Comparison of ENCODE assay signal across 14 cellular contexts in genomic region chr2:144239726-144240125, GRCh38.
DNase-seq lines count a peak whose midpoint lies in the region; ATAC-seq and TF ChIP-seq lines count a peak whose summit lies in the region.
"Had no signal": no experiment of that assay in that cellular context is flagged by ENCODE, and none has a peak within 500 bp of the region (broad histone marks: within the 10 kb centered on the region; RNA-seq: fewer than 3 reads in every experiment).

No MANE protein-coding gene starts in this region.

- TF ChIP-seq CTCF in activated CD8-positive, alpha-beta T cell treated with anti-CD3 and anti-CD28 coated beads for 36 hours (IDR thresholded peaks at IDR 0.05): no peak

- H3K27ac Mint-ChIP-seq in activated CD8-positive, alpha-beta T cell treated with anti-CD3 and anti-CD28 coated beads, Interleukin-2, amount 10 ng/mL, durations not matched to agents 7 days and 5 days: peak overlapping the region; percentile 23
- no peak overlapping the region for H3K27ac Mint-ChIP-seq in activated CD8-positive, alpha-beta T cell treated with anti-CD3 and anti-CD28 coated beads for 36 hours
- peak overlapping the region in 2 of 3 donors; percentile 34 to 76 for H3K27ac Mint-ChIP-seq in IgD-negative memory B cell
- peak overlapping the region; percentile 43 for H3K27ac Mint-ChIP-seq in activated T-helper 1 cell treated with anti-CD3 and anti-CD28 coated beads, Interleukin-12 subunit alpha, Interleukin-12 subunit beta, Interleukin-2, Interleukin-4 antibody, amounts not matched to agents 30 ng/mL and 10 ng/mL and 1 ng/mL, durations not matched to agents 14 hours and 24 hours and 36 hours
- peak overlapping the region; percentile 79 for H3K27ac Mint-ChIP-seq in stimulated activated effector memory CD8-positive, alpha-beta T cell treated with anti-CD3 and anti-CD28 coated beads, Interleukin-12 subunit alpha, Interleukin-12 subunit beta, amount 100 ng/mL, for 72 hours

- ATAC-seq in activated CD8-positive, alpha-beta T cell treated with anti-CD3 and anti-CD28 coated beads, Interleukin-2, amount 10 ng/mL, durations not matched to agents 7 days and 5 days: no peak
- ATAC-seq in activated CD8-positive, alpha-beta T cell treated with anti-CD3 and anti-CD28 coated beads for 36 hours: no peak
- ATAC-seq in stimulated activated effector memory CD8-positive, alpha-beta T cell treated with anti-CD3 and anti-CD28 coated beads, Interleukin-12 subunit alpha, Interleukin-12 subunit beta, amount 100 ng/mL, for 72 hours: no peak

- no peak overlapping the region for H3K4me3 Mint-ChIP-seq in activated CD8-positive, alpha-beta T cell treated with anti-CD3 and anti-CD28 coated beads, Interleukin-2, amount 10 ng/mL, durations not matched to agents 7 days and 5 days
- no peak overlapping the region for H3K4me3 Mint-ChIP-seq in activated CD8-positive, alpha-beta T cell treated with anti-CD3 and anti-CD28 coated beads for 36 hours
- H3K4me3 Mint-ChIP-seq in IgD-negative memory B cell: peak overlapping the region in 2 of 4 donors; percentile 6 to 75
- H3K4me3 Mint-ChIP-seq in activated T-helper 1 cell treated with anti-CD3 and anti-CD28 coated beads, Interleukin-12 subunit alpha, Interleukin-12 subunit beta, Interleukin-2, Interleukin-4 antibody, amounts not matched to agents 30 ng/mL and 10 ng/mL and 1 ng/mL, durations not matched to agents 14 hours and 24 hours and 36 hours: peak overlapping the region; percentile 32
- H3K4me3 Mint-ChIP-seq in stimulated activated effector memory CD8-positive, alpha-beta T cell treated with anti-CD3 and anti-CD28 coated beads, Interleukin-12 subunit alpha, Interleukin-12 subunit beta, amount 100 ng/mL, for 72 hours: no peak overlapping the region

- H3K9me3 Mint-ChIP-seq in activated CD8-positive, alpha-beta T cell treated with anti-CD3 and anti-CD28 coated beads, Interleukin-2, amount 10 ng/mL, durations not matched to agents 7 days and 5 days (ENCODE audit: insufficient read depth): no peaks in the 10 kb centered on the region
- no peaks in the 10 kb centered on the region for H3K9me3 Mint-ChIP-seq in activated CD8-positive, alpha-beta T cell treated with anti-CD3 and anti-CD28 coated beads for 36 hours
- no peaks in the 10 kb centered on the region for H3K9me3 Mint-ChIP-seq in IgD-negative memory B cell
- no peaks in the 10 kb centered on the region for H3K9me3 Mint-ChIP-seq in activated T-helper 1 cell treated with anti-CD3 and anti-CD28 coated beads, Interleukin-12 subunit alpha, Interleukin-12 subunit beta, Interleukin-2, Interleukin-4 antibody, amounts not matched to agents 30 ng/mL and 10 ng/mL and 1 ng/mL, durations not matched to agents 14 hours and 24 hours and 36 hours
- peaks cover 3% of the 10 kb centered on the region for H3K9me3 Mint-ChIP-seq in stimulated activated effector memory CD8-positive, alpha-beta T cell treated with anti-CD3 and anti-CD28 coated beads, Interleukin-12 subunit alpha, Interleukin-12 subunit beta, amount 100 ng/mL, for 72 hours

- DNase-seq in activated CD8-positive, alpha-beta T cell treated with anti-CD3 and anti-CD28 coated beads, Interleukin-2, amount 10 ng/mL, durations not matched to agents 7 days and 5 days: no peak
- no peak for DNase-seq in activated CD8-positive, alpha-beta T cell treated with anti-CD3 and anti-CD28 coated beads for 36 hours
- DNase-seq in activated T-helper 1 cell treated with anti-CD3 and anti-CD28 coated beads, Interleukin-12 subunit alpha, Interleukin-12 subunit beta, Interleukin-2, Interleukin-4 antibody, amounts not matched to agents 30 ng/mL and 10 ng/mL and 1 ng/mL, durations not matched to agents 14 hours and 24 hours and 36 hours (ENCODE audit: low spot score): no peak
- DNase-seq in stimulated activated effector memory CD8-positive, alpha-beta T cell treated with anti-CD3 and anti-CD28 coated beads, Interleukin-12 subunit alpha, Interleukin-12 subunit beta, amount 100 ng/mL, for 72 hours (ENCODE audit: low spot score in 2 of 2): no peak
- DNase-seq in NCI-H2029 treated with DMSO at 0.1 percent for 48 hours (lab: John Stamatoyannopoulos, UW) (no peak), nucleus accumbens (lab: John Stamatoyannopoulos, UW) (no peak), head of caudate nucleus (no peak)
- DNase-seq: DMS79, GOT3, IMR-90, NCI-H146, NCI-H345, NCI-H69 had no signal

- H3K27me3 Mint-ChIP-seq in activated CD8-positive, alpha-beta T cell treated with anti-CD3 and anti-CD28 coated beads, Interleukin-2, amount 10 ng/mL, durations not matched to agents 7 days and 5 days (ENCODE audit: low read depth): no peaks in the 10 kb centered on the region
- H3K27me3 Mint-ChIP-seq in activated CD8-positive, alpha-beta T cell treated with anti-CD3 and anti-CD28 coated beads for 36 hours: no peaks in the 10 kb centered on the region
- no peaks in the 10 kb centered on the region for H3K27me3 Mint-ChIP-seq in IgD-negative memory B cell
- H3K27me3 Mint-ChIP-seq in activated T-helper 1 cell treated with anti-CD3 and anti-CD28 coated beads, Interleukin-12 subunit alpha, Interleukin-12 subunit beta, Interleukin-2, Interleukin-4 antibody, amounts not matched to agents 30 ng/mL and 10 ng/mL and 1 ng/mL, durations not matched to agents 14 hours and 24 hours and 36 hours (ENCODE audit: insufficient read depth): no peaks in the 10 kb centered on the region

- intact Hi-C loops in activated CD8-positive, alpha-beta T cell treated with anti-CD3 and anti-CD28 coated beads for 36 hours (cut with micrococcal nuclease): loop anchor here (5.0 to 10.0 kb wide), 2 partner anchors 88 to 275 kb away; no protein-coding TSS in a partner anchor
- intact Hi-C loops in activated T-helper 1 cell treated with anti-CD3 and anti-CD28 coated beads, Interleukin-12 subunit alpha, Interleukin-12 subunit beta, Interleukin-2, Interleukin-4 antibody, amounts not matched to agents 30 ng/mL and 10 ng/mL and 1 ng/mL, durations not matched to agents 14 hours and 24 hours and 36 hours (cut with micrococcal nuclease): loop anchor here (5.0 kb wide), 1 partner anchor 43 kb away; no protein-coding TSS in a partner anchor
- intact Hi-C loops in head of caudate nucleus (cut with DNase I): no loop called here

- CTCF ChIA-PET in activated CD8-positive, alpha-beta T cell treated with anti-CD3 and anti-CD28 coated beads, Interleukin-2, amount 10 ng/mL, durations not matched to agents 7 days and 5 days (lab: Charles Lee): no interaction called here
- CTCF ChIA-PET in activated CD8-positive, alpha-beta T cell treated with anti-CD3 and anti-CD28 coated beads for 36 hours (lab: Charles Lee): interaction anchor here (1.1 kb wide), 1 partner anchor 15 kb away, joined by 3 read pairs; no protein-coding TSS in a partner anchor

- H3K36me3 Mint-ChIP-seq in activated CD8-positive, alpha-beta T cell treated with anti-CD3 and anti-CD28 coated beads, Interleukin-2, amount 10 ng/mL, durations not matched to agents 7 days and 5 days (ENCODE audit: low read depth): peaks cover 12% of the 10 kb centered on the region
- H3K36me3 Mint-ChIP-seq in activated CD8-positive, alpha-beta T cell treated with anti-CD3 and anti-CD28 coated beads for 36 hours (ENCODE audit: low read depth): peaks cover 10% of the 10 kb centered on the region
- H3K36me3 Mint-ChIP-seq in IgD-negative memory B cell: peaks cover 2% of the 10 kb centered on the region
- peaks cover 7% of the 10 kb centered on the region for H3K36me3 Mint-ChIP-seq in activated T-helper 1 cell treated with anti-CD3 and anti-CD28 coated beads, Interleukin-12 subunit alpha, Interleukin-12 subunit beta, Interleukin-2, Interleukin-4 antibody, amounts not matched to agents 30 ng/mL and 10 ng/mL and 1 ng/mL, durations not matched to agents 14 hours and 24 hours and 36 hours (ENCODE audit: low read depth)
- H3K36me3 Mint-ChIP-seq in stimulated activated effector memory CD8-positive, alpha-beta T cell treated with anti-CD3 and anti-CD28 coated beads, Interleukin-12 subunit alpha, Interleukin-12 subunit beta, amount 100 ng/mL, for 72 hours: peaks cover 4% of the 10 kb centered on the region

- H3K4me1 Mint-ChIP-seq in activated CD8-positive, alpha-beta T cell treated with anti-CD3 and anti-CD28 coated beads, Interleukin-2, amount 10 ng/mL, durations not matched to agents 7 days and 5 days (ENCODE audit: low read depth): peaks cover 56% of the 10 kb centered on the region
- H3K4me1 Mint-ChIP-seq in activated CD8-positive, alpha-beta T cell treated with anti-CD3 and anti-CD28 coated beads for 36 hours (ENCODE audit: low read depth): peaks cover 64% of the 10 kb centered on the region
- H3K4me1 Mint-ChIP-seq in IgD-negative memory B cell: peaks cover 56 to 73% (median 67%) of the 10 kb centered on the region in 3 donors
- H3K4me1 Mint-ChIP-seq in activated T-helper 1 cell treated with anti-CD3 and anti-CD28 coated beads, Interleukin-12 subunit alpha, Interleukin-12 subunit beta, Interleukin-2, Interleukin-4 antibody, amounts not matched to agents 30 ng/mL and 10 ng/mL and 1 ng/mL, durations not matched to agents 14 hours and 24 hours and 36 hours (ENCODE audit: low read depth): peaks cover 65% of the 10 kb centered on the region
- peaks cover 66% of the 10 kb centered on the region for H3K4me1 Mint-ChIP-seq in stimulated activated effector memory CD8-positive, alpha-beta T cell treated with anti-CD3 and anti-CD28 coated beads, Interleukin-12 subunit alpha, Interleukin-12 subunit beta, amount 100 ng/mL, for 72 hours

- POLR2A ChIA-PET in activated CD8-positive, alpha-beta T cell treated with anti-CD3 and anti-CD28 coated beads, Interleukin-2, amount 10 ng/mL, durations not matched to agents 7 days and 5 days (lab: Charles Lee): no interaction called here
- POLR2A ChIA-PET in activated CD8-positive, alpha-beta T cell treated with anti-CD3 and anti-CD28 coated beads for 36 hours (lab: Charles Lee): interaction anchor here (1.2 to 2.7 kb wide), 2 partner anchors 20 to 25 kb away, joined by 3 to 7 read pairs; no protein-coding TSS in a partner anchor
